21 cellular contexts compared by ENCODE assay signal in genomic region chr19:41748012-41748411, GRCh38. TPM values are rescaled to one million over a fixed set of nuclear protein-coding genes. Genes with fewer than 3 reads are reported as not detected.
"Had no signal": no experiment of that assay in that cellular context is flagged by ENCODE, and none has a peak within 500 bp of the region (broad histone marks: within the 10 kb centered on the region; RNA-seq: fewer than 3 reads in every experiment).

No MANE protein-coding gene starts in this region.

- H3K36me3 ChIP-seq: MG63 had no signal

- H3K9me3 ChIP-seq: MG63 had no signal

- ATAC-seq: Panc1, SK-N-SH treated with all-trans-retinoic acid at 6 μM for 48 hours, T-helper 17 cell had no signal

- H3K4me3 ChIP-seq: MG63 had no signal

- DNase-seq: Karpas-422, KG1, MG63, NCI-H1092, NCI-H1105 treated with DMSO at 0.1 percent for 48 hours, NCI-H1417 treated with DMSO at 0.1 percent for 48 hours, NCI-H146, NCI-H2029, NCI-H2081 treated with DMSO at 0.1 percent for 48 hours, NCI-H2227 treated with DMSO at 0.1 percent for 48 hours, NCI-H524 treated with DMSO at 0.1 percent for 48 hours, NCI-H774, SHP77, T-helper 1 cell, T-helper 17 cell had no signal

- H3K27ac ChIP-seq: RWPE1 had no signal

RNA-seq across cellular contexts. Expression of gene CEACAM6, which starts 7.3 kb away (rescaled TPM):
- total RNA-seq: NCI-H460, SK-MEL-5, T-helper 17 cell had no signal

RNA-seq across cellular contexts. Expression of gene CEACAM5, which starts 39.6 kb away (rescaled TPM):
- total RNA-seq: NCI-H460, SK-MEL-5, T-helper 17 cell had no signal

RNA-seq across cellular contexts. Expression of gene CEACAM3, which starts 48.4 kb away (rescaled TPM):
- total RNA-seq: HT-29, NCI-H460, SK-MEL-5 had no signal

RNA-seq across cellular contexts. Expression of gene CEACAM7, which starts 59.9 kb away (rescaled TPM):
- total RNA-seq: NCI-H460, SK-MEL-5, T-helper 17 cell had no signal
